ENCODE assay signal across 1 cellular context in genomic region chr6:116667620-116668019, GRCh38.
TF ChIP-seq lines count a peak whose summit lies in the region.

No MANE protein-coding gene starts in this region.

TF ChIP-seq in WTC11, 78 proteins besides CTCF, POLR2A, EP300 and RAD21 (continued from another document):
- TF ChIP-seq, protein P1, sequence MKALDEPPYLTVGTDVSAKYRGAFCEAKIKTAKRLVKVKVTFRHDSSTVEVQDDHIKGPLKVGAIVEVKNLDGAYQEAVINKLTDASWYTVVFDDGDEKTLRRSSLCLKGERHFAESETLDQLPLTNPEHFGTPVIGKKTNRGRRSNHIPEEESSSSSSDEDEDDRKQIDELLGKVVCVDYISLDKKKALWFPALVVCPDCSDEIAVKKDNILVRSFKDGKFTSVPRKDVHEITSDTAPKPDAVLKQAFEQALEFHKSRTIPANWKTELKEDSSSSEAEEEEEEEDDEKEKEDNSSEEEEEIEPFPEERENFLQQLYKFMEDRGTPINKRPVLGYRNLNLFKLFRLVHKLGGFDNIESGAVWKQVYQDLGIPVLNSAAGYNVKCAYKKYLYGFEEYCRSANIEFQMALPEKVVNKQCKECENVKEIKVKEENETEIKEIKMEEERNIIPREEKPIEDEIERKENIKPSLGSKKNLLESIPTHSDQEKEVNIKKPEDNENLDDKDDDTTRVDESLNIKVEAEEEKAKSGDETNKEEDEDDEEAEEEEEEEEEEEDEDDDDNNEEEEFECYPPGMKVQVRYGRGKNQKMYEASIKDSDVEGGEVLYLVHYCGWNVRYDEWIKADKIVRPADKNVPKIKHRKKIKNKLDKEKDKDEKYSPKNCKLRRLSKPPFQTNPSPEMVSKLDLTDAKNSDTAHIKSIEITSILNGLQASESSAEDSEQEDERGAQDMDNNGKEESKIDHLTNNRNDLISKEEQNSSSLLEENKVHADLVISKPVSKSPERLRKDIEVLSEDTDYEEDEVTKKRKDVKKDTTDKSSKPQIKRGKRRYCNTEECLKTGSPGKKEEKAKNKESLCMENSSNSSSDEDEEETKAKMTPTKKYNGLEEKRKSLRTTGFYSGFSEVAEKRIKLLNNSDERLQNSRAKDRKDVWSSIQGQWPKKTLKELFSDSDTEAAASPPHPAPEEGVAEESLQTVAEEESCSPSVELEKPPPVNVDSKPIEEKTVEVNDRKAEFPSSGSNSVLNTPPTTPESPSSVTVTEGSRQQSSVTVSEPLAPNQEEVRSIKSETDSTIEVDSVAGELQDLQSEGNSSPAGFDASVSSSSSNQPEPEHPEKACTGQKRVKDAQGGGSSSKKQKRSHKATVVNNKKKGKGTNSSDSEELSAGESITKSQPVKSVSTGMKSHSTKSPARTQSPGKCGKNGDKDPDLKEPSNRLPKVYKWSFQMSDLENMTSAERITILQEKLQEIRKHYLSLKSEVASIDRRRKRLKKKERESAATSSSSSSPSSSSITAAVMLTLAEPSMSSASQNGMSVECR (CRISPR knock-in tag; IDR thresholded peaks at IDR 0.05; ENCODE audit: borderline replicate concordance) = no peak
- TF ChIP-seq ERG (CRISPR knock-in tag; IDR thresholded peaks at IDR 0.05) (no peak), ZNF138 (CRISPR knock-in tag; conservative IDR thresholded peaks at IDR 0.05) (no peak), TEAD4 (CRISPR knock-in tag; IDR thresholded peaks at IDR 0.05) (no peak)
TF ChIP-seq in WTC11: peak in this region for 0.
